Comparison of ENCODE assay signal across 7 cellular contexts in genomic region chr6:44127186-44128019, GRCh38. TPM values are rescaled to one million over a fixed set of nuclear protein-coding genes. Genes with fewer than 3 reads are reported as not detected.
DNase-seq lines count a peak whose midpoint lies in the region; ATAC-seq and TF ChIP-seq lines count a peak whose summit lies in the region.

Gene MRPL14 (minus strand): TSS chr6:44127452. CDS start chr6:44116611, 10,841 bp downstream.
Gene TMEM63B (plus strand): TSS chr6:44127554. CDS start chr6:44134585, 7,031 bp downstream.

- H3K27me3 Mint-ChIP-seq in WTC11 (ENCODE audit: low read depth) (no peaks in the 10 kb centered on the region; the same call in 1 of the 2 replicates), immature natural killer cell (ENCODE audit: low read depth in 3 of 3) (peaks cover 6 to 11% (median 7%) of the 10 kb centered on the region in 3 donors)

- no peaks in the 10 kb centered on the region for H3K27me3 ChIP-seq in mammary epithelial cell (ENCODE audit: insufficient read depth, low read length)

- H3K4me2 ChIP-seq in mammary epithelial cell (ENCODE audit: insufficient read depth, low read depth, low read length): peak within 1 kb of the TSS; percentile 98

- dilution Hi-C loops in mammary epithelial cell (cut with HindIII; ENCODE audit: low sequenced_read_pairs): no loop called here

- H3K4me3 Mint-ChIP-seq in WTC11 (peak within 1 kb of the TSS; percentile 98), immature natural killer cell (peak within 1 kb of the TSS; percentile 92 to 96 (median 95))

- peak within 1 kb of the TSS; percentile 78 for H3K9ac ChIP-seq in mammary epithelial cell (ENCODE audit: insufficient read depth, low read length)

- H2AFZ ChIP-seq in mammary epithelial cell (ENCODE audit: low read depth, low read length): peak within 1 kb of the TSS; percentile 60

- H3K27ac Mint-ChIP-seq in WTC11 (peak within 1 kb of the TSS; percentile 39), immature natural killer cell (peak within 1 kb of the TSS; percentile 90 to 98 (median 96))

- H3K79me2 ChIP-seq in mammary epithelial cell (ENCODE audit: insufficient read depth, low read length): peaks cover 96% of the 10 kb centered on the region

- ATAC-seq in GM18511 (IDR thresholded peaks at IDR 0.05; ENCODE audit: unreplicated experiment) (peak; percentile 73), HG02885 (IDR thresholded peaks at IDR 0.05; ENCODE audit: poor library complexity, unreplicated experiment) (peak; percentile 77), WTC11 (peak; percentile 79)

- WGBS in mammary epithelial cell (ENCODE audit: low coverage, missing lambda C conversion rate): 0% methylated on average over 1 of the region's 80 CpGs

- no peaks in the 10 kb centered on the region for H3K9me3 ChIP-seq in mammary epithelial cell (replicated peaks; ENCODE audit: insufficient read depth, low read length)

- POLR2A ChIA-PET in WTC11 (lab: Charles Lee): interaction anchor here (1.0 kb wide), 1 partner anchor 119 kb away, joined by 3 read pairs; the partner anchor contains the start of gene HSP90AB1

- peaks cover 37% of the 10 kb centered on the region for H3K4me1 ChIP-seq in mammary epithelial cell (ENCODE audit: insufficient read depth, low read length)

- DNase-seq in NCI-H2171 (lab: John Stamatoyannopoulos, UW): peak; percentile 86
- DNase-seq in WTC11 (ENCODE audit: low spot score): peak; percentile 80
- peak; percentile 84 for DNase-seq in mammary epithelial cell
- DNase-seq in immature natural killer cell: peak; percentile 89 to 90 (median 90)
- peak; percentile 57 for DNase-seq in smooth muscle cell of the brain vasculature (ENCODE audit: low read depth, low spot score)

- peaks cover 61% of the 10 kb centered on the region for H3K4me1 Mint-ChIP-seq in WTC11
- H3K4me1 Mint-ChIP-seq in immature natural killer cell: peaks cover 49 to 50% of the 10 kb centered on the region in 2 donors

- H3K4me3 ChIP-seq in mammary epithelial cell (replicated peaks in 1 of 3; ENCODE audit: insufficient read depth in 1 of 3, low read depth in 2 of 3, low read length in 3 of 3): peak within 1 kb of the TSS; percentile 81 to 89 (median 88)

- no peaks in the 10 kb centered on the region for H3K36me3 ChIP-seq in mammary epithelial cell (ENCODE audit: insufficient read depth, low read length)

- intact Hi-C loops in mammary epithelial cell (cut with micrococcal nuclease): loop anchor here (1.0 to 2.0 kb wide), 3 partner anchors 23 to 31 kb away; no protein-coding TSS in a partner anchor

- no peaks in the 10 kb centered on the region for H3K9me3 Mint-ChIP-seq in WTC11
- no peaks in the 10 kb centered on the region for H3K9me3 Mint-ChIP-seq in immature natural killer cell

- BruUV-seq in mammary epithelial cell (replicated peaks; lab: Mats Ljungman, UMichigan): no TSS peak

- in situ Hi-C loops in mammary epithelial cell (cut with MboI; ENCODE audit: low sequenced_read_pairs in 2 of 2): no loop called here

- no peak for TF ChIP-seq CTCF in WTC11 (IDR thresholded peaks at IDR 0.05)
- TF ChIP-seq CTCF in mammary epithelial cell (conservative IDR thresholded peaks at IDR 0.05 in 1 of 2, IDR thresholded peaks at IDR 0.05 in 1 of 2; ENCODE audit: extremely low read depth in 1 of 2, insufficient read depth in 1 of 2, low read depth in 1 of 2, low read length in 2 of 2): no peak

- peaks cover 2% of the 10 kb centered on the region for H3K36me3 Mint-ChIP-seq in WTC11
- no peaks in the 10 kb centered on the region for H3K36me3 Mint-ChIP-seq in immature natural killer cell

- CTCF ChIA-PET in WTC11 (lab: Charles Lee) (interaction anchor here (0.6 to 1.6 kb wide), 8 partner anchors 11 to 185 kb away, joined by 3 to 5 read pairs (median 4); no protein-coding TSS in a partner anchor), mammary epithelial cell (lab: Charles Lee; ENCODE audit: low non-redundant PET) (interaction anchor here (0.6 kb wide), 1 partner anchor 97 kb away, joined by 9 read pairs; no protein-coding TSS in a partner anchor)

- peaks cover 5% of the 10 kb centered on the region for H4K20me1 ChIP-seq in mammary epithelial cell (ENCODE audit: insufficient read depth, low read length)

- H3K27ac ChIP-seq in mammary epithelial cell (ENCODE audit: insufficient read depth, low read depth, low read length): peak within 1 kb of the TSS; percentile 63

TF ChIP-seq in WTC11, 78 proteins besides CTCF, POLR2A, EP300 and RAD21 (continues in another document):
- peak; percentile 39; the same call in 1 of the 2 replicates for TF ChIP-seq E2F5 (CRISPR knock-in tag; IDR thresholded peaks at IDR 0.05)
- TF ChIP-seq ARID4B (CRISPR knock-in tag; IDR thresholded peaks at IDR 0.05; ENCODE audit: borderline replicate concordance): peak; percentile 36; the same call in 1 of the 2 replicates
- TF ChIP-seq ZNF396 (CRISPR knock-in tag; IDR thresholded peaks at IDR 0.05; ENCODE audit: borderline replicate concordance): no peak
- peak; percentile 55; the same call in 1 of the 2 replicates for TF ChIP-seq SP1 (CRISPR knock-in tag; conservative IDR thresholded peaks at IDR 0.05)
- peak; percentile 57; the same call in 1 of the 2 replicates for TF ChIP-seq MAX (CRISPR knock-in tag; IDR thresholded peaks at IDR 0.05)
- no peak for TF ChIP-seq ZNF512 (CRISPR knock-in tag; IDR thresholded peaks at IDR 0.05; ENCODE audit: borderline replicate concordance)
- TF ChIP-seq USF1 (CRISPR knock-in tag; IDR thresholded peaks at IDR 0.05): peak; percentile 30; the same call in 1 of the 2 replicates
- no peak for TF ChIP-seq SOX15 (CRISPR knock-in tag; IDR thresholded peaks at IDR 0.05)
- TF ChIP-seq ETV6 (CRISPR knock-in tag; IDR thresholded peaks at IDR 0.05): peak; percentile 14; the same call in 1 of the 2 replicates

RNA-seq across cellular contexts. Expression of gene MRPL14, which starts in this region (rescaled TPM):
- 70.0 to 74.2 TPM (median 74.2 TPM) in 3 replicates for total RNA-seq in WTC11 (2021)
- 10 to 100 TPM; 57.2 to 82.0 TPM for total RNA-seq in mammary epithelial cell
- 110 TPM for polyA plus RNA-seq in mammary epithelial cell
- polyA minus RNA-seq in mammary epithelial cell: 56.3 TPM
- polyA plus RNA-seq in immature natural killer cell: 100 to 1,000 TPM; 107 to 178 (median 120) TPM

RNA-seq across cellular contexts. Expression of gene TMEM63B, which starts in this region (rescaled TPM):
- total RNA-seq in WTC11 (2021) (72.8 to 75.2 TPM (median 74.0 TPM) in 3 replicates), mammary epithelial cell (100 to 1,000 TPM; 121 to 182 TPM)
- polyA plus RNA-seq in mammary epithelial cell (141 TPM), immature natural killer cell (1 to 10 TPM in 2 of 3 donors, under 1 TPM in 1; 0.25 to 1.7 (median 1.5) TPM)
- 256 TPM for polyA minus RNA-seq in mammary epithelial cell

Comparison
In these comparisons a context has a peak if more than half of its experiments do, and no peak if none do; other contexts are left out.
1. Peak in every context shown above with its lines: DNase-seq, ATAC-seq, H3K4me3 ChIP-seq and H3K27ac ChIP-seq.
2. RNA of gene TMEM63B (polyA plus RNA-seq): 141 TPM in mammary epithelial cell (single experiment); 0.25 to 1.7 TPM in immature natural killer cell; every median in the first group is over 10 times any median in the second.